8 cellular contexts compared by ENCODE assay signal in genomic region chr17:32445075-32445427, GRCh38. TPM values are rescaled to one million over a fixed set of nuclear protein-coding genes. Genes with fewer than 3 reads are reported as not detected.
A peak's percentile ranks its signal among the peaks of the same experiment; 100 is the strongest.
DNase-seq lines count a peak whose midpoint lies in the region; ATAC-seq and TF ChIP-seq lines count a peak whose summit lies in the region.

No MANE protein-coding gene starts in this region.

- H3K27ac ChIP-seq in KOPT-K1 (ENCODE audit: low read depth, low read length, poor library complexity, severe bottlenecking): peak overlapping the region; percentile 83

- peak overlapping the region; percentile 85 for H3K27ac Mint-ChIP-seq in type B pancreatic cell

- peaks cover 23% of the 10 kb centered on the region for H3K27me3 Mint-ChIP-seq in type B pancreatic cell

- H3K4me3 ChIP-seq in neuron (ENCODE audit: low read length): peak overlapping the region; percentile 72

- in situ Hi-C loops in ACHN (cut with HindIII; ENCODE audit: low pct_ligation_motif_present, low pct_unique_long_range_greater_than_20kb, low sequenced_read_pairs): no loop called here

- ATAC-seq in GM19035 (IDR thresholded peaks at IDR 0.05; ENCODE audit: unreplicated experiment) (peak; percentile 11), HG03571 (IDR thresholded peaks at IDR 0.05; ENCODE audit: unreplicated experiment) (no peak)

- no peaks in the 10 kb centered on the region for H3K9me3 ChIP-seq in KOPT-K1 (ENCODE audit: insufficient read depth, low read length, poor library complexity, severe bottlenecking)
- H3K9me3 ChIP-seq in neuron (ENCODE audit: low read length): no peaks in the 10 kb centered on the region

- DNase-seq in ACHN (peak; percentile 86), activated T-cell treated with anti-CD3 and anti-CD28 coated beads for 4 hours (peak; percentile 26), fibroblast of the conjunctiva (ENCODE audit: low read depth) (peak; percentile 16), type B pancreatic cell (ENCODE audit: extremely low spot score, unreplicated experiment) (no peak)

- H3K36me3 Mint-ChIP-seq in type B pancreatic cell: peaks cover 12% of the 10 kb centered on the region

- TF ChIP-seq CTCF in type B pancreatic cell (conservative IDR thresholded peaks at IDR 0.05): no peak

- H2AFZ ChIP-seq in neuron (ENCODE audit: low read depth, low read length): peak overlapping the region; percentile 81

- no peaks in the 10 kb centered on the region for H3K9me3 Mint-ChIP-seq in type B pancreatic cell

- H3K4me3 Mint-ChIP-seq in type B pancreatic cell: peak overlapping the region; percentile 92

- H3K27me3 ChIP-seq in neuron (ENCODE audit: insufficient read depth, low read length): no peaks in the 10 kb centered on the region

- H3K36me3 ChIP-seq in KOPT-K1 (ENCODE audit: insufficient read depth, low read length): peaks cover 38% of the 10 kb centered on the region
- H3K36me3 ChIP-seq in neuron (ENCODE audit: insufficient read depth, low read length): peaks cover 28% of the 10 kb centered on the region

- H3K4me1 ChIP-seq in neuron (ENCODE audit: insufficient read depth, low read length): peaks cover 19% of the 10 kb centered on the region

- H3K4me1 Mint-ChIP-seq in type B pancreatic cell (ENCODE audit: unreplicated experiment): peaks cover 18% of the 10 kb centered on the region

RNA-seq across cellular contexts. Expression of gene PSMD11, which starts 0.7 kb away (rescaled TPM):
- total RNA-seq in type B pancreatic cell (ENCODE audit: low replicate concordance): 109 and 117 TPM in 2 replicates

RNA-seq across cellular contexts. Expression of gene CDK5R1, which starts 41.7 kb away (rescaled TPM):
- total RNA-seq in type B pancreatic cell (ENCODE audit: low replicate concordance): 6.9 and 9.7 TPM in 2 replicates
